ENCODE assay signal across 1 cellular context in genomic region chr2:46416280-46416679, GRCh38.
TF ChIP-seq lines count a peak whose summit lies in the region.

No MANE protein-coding gene starts in this region.

TF ChIP-seq in K562, 482 proteins besides CTCF, POLR2A, EP300 and RAD21 (continued from another document):
- TF ChIP-seq ZBTB11 (CRISPR knock-in tag; IDR thresholded peaks at IDR 0.05) (no peak), RBM22 (IDR thresholded peaks at IDR 0.05; ENCODE audit: low read depth, low read length, poor library complexity, severe bottlenecking) (no peak), E2F1 (CRISPR knock-in tag; IDR thresholded peaks at IDR 0.05) (no peak), MIER1 (IDR thresholded peaks at IDR 0.05; ENCODE audit: low read depth) (no peak), PHB (CRISPR knock-in tag; IDR thresholded peaks at IDR 0.05) (no peak), TAF9B (IDR thresholded peaks at IDR 0.05; ENCODE audit: partially characterized antibody) (no peak), HMBOX1 (IDR thresholded peaks at IDR 0.05) (no peak), NFRKB (IDR thresholded peaks at IDR 0.05; ENCODE audit: low read depth) (no peak), POLR3G (IDR thresholded peaks at IDR 0.05; ENCODE audit: extremely low read depth, insufficient read length, insufficient replicate concordance) (no peak), NKRF (IDR thresholded peaks at IDR 0.05; ENCODE audit: borderline replicate concordance) (no peak), ZNF354B (CRISPR knock-in tag; IDR thresholded peaks at IDR 0.05) (peak; percentile 74), ZNF507 (tag; conservative IDR thresholded peaks at IDR 0.05) (peak; percentile 99), ZNF121 (CRISPR knock-in tag; conservative IDR thresholded peaks at IDR 0.05) (no peak), ZNF277 (CRISPR knock-in tag; IDR thresholded peaks at IDR 0.05; ENCODE audit: borderline replicate concordance) (no peak), ZKSCAN8 (CRISPR knock-in tag; IDR thresholded peaks at IDR 0.05) (no peak), ETV6 (IDR thresholded peaks at IDR 0.05; ENCODE audit: borderline replicate concordance in 1 of 2, low read depth in 2 of 2, low read length in 1 of 2) (no peak), ETV6 (CRISPR knock-in tag; IDR thresholded peaks at IDR 0.05; ENCODE audit: borderline replicate concordance) (no peak), HDAC2 (IDR thresholded peaks at IDR 0.05) (no peak), ZBTB1 (CRISPR knock-in tag; IDR thresholded peaks at IDR 0.05; ENCODE audit: borderline replicate concordance, low read depth) (no peak), IRF2 (CRISPR knock-in tag; IDR thresholded peaks at IDR 0.05) (no peak), ZBTB8A (IDR thresholded peaks at IDR 0.05; ENCODE audit: partially characterized antibody) (no peak), RBM25 (IDR thresholded peaks at IDR 0.05; ENCODE audit: low read depth, low read length, severe bottlenecking) (peak; percentile 54), TFAP4 (CRISPR knock-in tag; IDR thresholded peaks at IDR 0.05; ENCODE audit: borderline replicate concordance) (no peak), ZNF197 (CRISPR knock-in tag; IDR thresholded peaks at IDR 0.05; ENCODE audit: low read depth) (no peak), C11orf30 (IDR thresholded peaks at IDR 0.05; ENCODE audit: low read depth) (no peak), ATF6 (CRISPR knock-in tag; IDR thresholded peaks at IDR 0.05) (no peak)
